20 cellular contexts compared by ENCODE assay signal in the genomic region with DNA sequence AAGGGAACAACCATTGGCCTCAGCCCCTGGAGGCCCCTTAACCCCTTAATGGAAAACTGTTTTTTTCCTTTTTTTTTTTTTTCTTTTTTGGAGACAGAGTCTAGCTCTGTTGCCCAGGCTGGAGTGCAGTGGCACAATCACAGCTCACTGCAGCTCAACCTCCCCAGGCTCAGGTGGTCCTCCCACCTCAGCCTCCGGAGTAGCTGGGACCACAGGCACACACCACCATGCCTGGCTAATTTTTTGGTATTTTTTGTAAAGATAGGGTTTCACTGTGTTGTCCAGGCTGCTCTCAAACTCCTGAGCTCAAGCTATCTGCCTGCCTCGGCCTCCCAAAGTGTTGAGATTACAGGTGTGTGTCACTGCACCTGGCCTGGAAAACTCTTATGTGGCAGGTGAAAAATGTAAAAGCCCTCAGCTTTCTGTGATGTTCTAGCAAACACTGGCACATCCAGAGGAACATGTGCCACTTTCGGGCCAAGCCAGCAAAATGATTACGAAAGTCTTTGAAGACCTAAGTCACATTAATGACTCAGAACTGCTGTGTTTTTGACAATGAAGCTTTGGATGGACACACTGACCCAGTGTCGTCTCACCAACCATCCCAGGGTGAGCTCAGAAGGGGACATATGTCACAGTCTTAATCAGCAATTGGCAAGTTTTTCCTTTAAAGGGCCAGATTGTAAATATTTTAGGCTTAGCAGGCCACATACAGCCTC.
DNase-seq lines count a peak whose midpoint lies in the region; ATAC-seq, FAIRE-seq and TF ChIP-seq lines count a peak whose summit lies in the region.
"Had no signal": no experiment of that assay in that cellular context is flagged by ENCODE, and none has a peak within 500 bp of the region (broad histone marks: within the 10 kb centered on the region; RNA-seq: fewer than 3 reads in every experiment).

No MANE protein-coding gene starts in this region.

- H3K36me3 ChIP-seq in GM23248 (ENCODE audit: low read depth) (no peaks in the 10 kb centered on the region), sigmoid colon (no peaks in the 10 kb centered on the region)
- H3K36me3 ChIP-seq: esophagus squamous epithelium, suprapubic skin had no signal

- no peak for TF ChIP-seq POLR2A in sigmoid colon (IDR thresholded peaks at IDR 0.05)
- TF ChIP-seq POLR2A in GM12892 (IDR thresholded peaks at IDR 0.05; ENCODE audit: low read depth, low read length), result no peak

- intact Hi-C loops in sigmoid colon (cut with DNase I), result no loop called here

- H3K9ac ChIP-seq in GM23248, result no peak overlapping the region

- peaks cover 20% of the 10 kb centered on the region for H3F3A ChIP-seq in GM23248 (ENCODE audit: insufficient read depth)

- H4K20me1 ChIP-seq in GM23248 (ENCODE audit: insufficient read depth), result no peaks in the 10 kb centered on the region

- no peak for ATAC-seq in HG03469 (IDR thresholded peaks at IDR 0.05; ENCODE audit: unreplicated experiment)
- ATAC-seq: activated CD8-positive, alpha-beta memory T cell treated with anti-CD3 and anti-CD28 coated beads, Interleukin-2, amount 10 ng/mL, durations not matched to agents 7 days and 5 days had no signal

- no peaks in the 10 kb centered on the region for H3K79me2 ChIP-seq in GM23248 (ENCODE audit: insufficient read depth)
- H3K79me2 ChIP-seq: hepatocyte had no signal

- in situ Hi-C loops in GM23248 (cut with MboI), result no loop called here

- no peak for TF ChIP-seq EP300 in sigmoid colon (IDR thresholded peaks at IDR 0.05)

- no peak for FAIRE-seq in GM12892 (lab: Jason Lieb, UNC)
- FAIRE-seq: GM18507 had no signal

- H3K27ac ChIP-seq in GM23248 (no peak overlapping the region), sigmoid colon (peak overlapping the region in 3 of 4 donors; percentile 22 to 82 (median 75))
- H3K27ac ChIP-seq: esophagus squamous epithelium, hepatocyte, suprapubic skin had no signal

- DNase-seq in GM23248 (peak; percentile 61), RPMI7951 (ENCODE audit: low read depth) (peak; percentile 67), fibroblast of gingiva (ENCODE audit: low read depth) (peak; percentile 21), sigmoid colon (peak; percentile 57), NCI-H2171 treated with DMSO at 0.1 percent for 48 hours (lab: John Stamatoyannopoulos, UW) (no peak), 8988T (no peak), GM12892 (ENCODE audit: insufficient read length) (no peak)
- DNase-seq: activated B cell treated with CpG ODN at 0.5 μM for 24 hours; activated CD8-positive, alpha-beta memory T cell treated with anti-CD3 and anti-CD28 coated beads, Interleukin-2, amount 10 ng/mL, durations not matched to agents 7 days and 5 days; activated gamma-delta T cell; aorta; CD8-positive, alpha-beta memory T cell; esophagus squamous epithelium; left cardiac atrium; NCI-H2171; stimulated activated CD4-positive, alpha-beta T cell treated with anti-CD3 and anti-CD28 coated beads, Interleukin-1b, Interleukin-23, amount 100 ng/mL, for 48 hours had no signal

- WGBS in GM23248 (ENCODE audit: low coverage in 1 of 2, low lambda C conversion rate in 2 of 2, missing lambda C conversion rate in 2 of 2), 2 experiments, result 42 to 52% methylated on average over 5 of the region's 5 CpGs
- 82 to 83% methylated on average over 5 of the region's 5 CpGs for WGBS in sigmoid colon, 2 donors

- no peak for TF ChIP-seq CTCF in sigmoid colon (IDR thresholded peaks at IDR 0.05)

- no peak overlapping the region for H3K4me2 ChIP-seq in GM23248 (ENCODE audit: unreplicated experiment)
- H3K4me2 ChIP-seq: hepatocyte had no signal

- H3K4me1 ChIP-seq in GM23248 (ENCODE audit: insufficient read depth), result peaks cover 43% of the 10 kb centered on the region
- peaks cover 0 to 78% (median 62%) of the 10 kb centered on the region in 4 donors for H3K4me1 ChIP-seq in sigmoid colon

- H2AFZ ChIP-seq in GM23248, result no peak overlapping the region
- H2AFZ ChIP-seq: hepatocyte had no signal

- H3K27me3 ChIP-seq in GM23248 (replicated peaks; ENCODE audit: insufficient read depth) (no peaks in the 10 kb centered on the region), sigmoid colon (no peaks in the 10 kb centered on the region)
- H3K27me3 ChIP-seq: hepatocyte, suprapubic skin had no signal

- no peaks in the 10 kb centered on the region for H3K9me2 ChIP-seq in GM23248 (ENCODE audit: insufficient read depth)

- H3K4me3 ChIP-seq in GM23248 (no peak overlapping the region), sigmoid colon (no peak overlapping the region)
- H3K4me3 ChIP-seq: esophagus squamous epithelium, hepatocyte, suprapubic skin had no signal

- H3K9me3 ChIP-seq in GM23248 (ENCODE audit: low read depth) (no peaks in the 10 kb centered on the region), sigmoid colon (no peaks in the 10 kb centered on the region)
- H3K9me3 ChIP-seq: esophagus squamous epithelium, suprapubic skin had no signal

Comparison
In these comparisons a context has a peak if more than half of its experiments do, and no peak if none do; other contexts are left out.
1. DNase-seq: peak in GM23248 (single experiment), RPMI7951 (single experiment), fibroblast of gingiva (single experiment) and sigmoid colon (single experiment); none in NCI-H2171 treated with DMSO at 0.1 percent for 48 hours (single experiment), 8988T (single experiment) and GM12892 (single experiment).